ENCODE assay signal across 1 cellular context in the genomic region with DNA sequence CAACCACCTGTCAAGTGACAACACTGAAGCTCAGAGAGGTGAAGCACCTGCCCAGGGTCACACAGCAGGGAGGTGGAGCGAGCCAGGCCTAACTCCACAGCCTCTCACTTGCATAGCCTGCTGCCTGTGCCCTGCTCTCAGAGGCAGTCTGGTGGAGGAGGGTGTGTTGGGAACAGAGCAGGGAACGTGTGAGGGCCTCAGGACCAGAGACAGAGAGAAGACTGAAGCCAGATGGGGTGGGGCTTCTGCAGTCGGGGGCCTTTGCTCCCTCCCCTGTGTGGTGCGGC.
A peak's percentile ranks its signal among the peaks of the same experiment; 100 is the strongest.
TF ChIP-seq lines count a peak whose summit lies in the region.

No MANE protein-coding gene starts in this region.

TF ChIP-seq in K562, 482 proteins besides CTCF, POLR2A, EP300 and RAD21 (continued from another document and continues in another):
- no peak for TF ChIP-seq RREB1 (CRISPR knock-in tag; IDR thresholded peaks at IDR 0.05)
- TF ChIP-seq TEAD4 (IDR thresholded peaks at IDR 0.05; ENCODE audit: low read length): no peak
- TF ChIP-seq TEAD4 (CRISPR knock-in tag; IDR thresholded peaks at IDR 0.05; ENCODE audit: borderline replicate concordance): no peak
- no peak for TF ChIP-seq ESRRA (IDR thresholded peaks at IDR 0.05; ENCODE audit: borderline replicate concordance, low read depth)
- no peak for TF ChIP-seq TEAD2 (tag; IDR thresholded peaks at IDR 0.05)
- peak; percentile 78 for TF ChIP-seq BCOR (IDR thresholded peaks at IDR 0.05)
- no peak for TF ChIP-seq MNT (conservative IDR thresholded peaks at IDR 0.05)
- TF ChIP-seq TSHZ1 (CRISPR knock-in tag; IDR thresholded peaks at IDR 0.05): no peak
- no peak for TF ChIP-seq GABPB2 (CRISPR knock-in tag; conservative IDR thresholded peaks at IDR 0.05)
- TF ChIP-seq SAFB (IDR thresholded peaks at IDR 0.05; ENCODE audit: borderline replicate concordance, low read depth, low read length): no peak
- no peak for TF ChIP-seq YBX1 (IDR thresholded peaks at IDR 0.05)
- TF ChIP-seq, protein P1, sequence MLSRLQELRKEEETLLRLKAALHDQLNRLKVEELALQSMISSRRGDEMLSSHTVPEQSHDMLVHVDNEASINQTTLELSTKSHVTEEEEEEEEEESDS (CRISPR knock-in tag; IDR thresholded peaks at IDR 0.05): no peak
- TF ChIP-seq, protein P2, sequence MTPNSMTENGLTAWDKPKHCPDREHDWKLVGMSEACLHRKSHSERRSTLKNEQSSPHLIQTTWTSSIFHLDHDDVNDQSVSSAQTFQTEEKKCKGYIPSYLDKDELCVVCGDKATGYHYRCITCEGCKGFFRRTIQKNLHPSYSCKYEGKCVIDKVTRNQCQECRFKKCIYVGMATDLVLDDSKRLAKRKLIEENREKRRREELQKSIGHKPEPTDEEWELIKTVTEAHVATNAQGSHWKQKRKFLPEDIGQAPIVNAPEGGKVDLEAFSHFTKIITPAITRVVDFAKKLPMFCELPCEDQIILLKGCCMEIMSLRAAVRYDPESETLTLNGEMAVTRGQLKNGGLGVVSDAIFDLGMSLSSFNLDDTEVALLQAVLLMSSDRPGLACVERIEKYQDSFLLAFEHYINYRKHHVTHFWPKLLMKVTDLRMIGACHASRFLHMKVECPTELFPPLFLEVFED (CRISPR knock-in tag; conservative IDR thresholded peaks at IDR 0.05): no peak
- no peak for TF ChIP-seq POLR2B (IDR thresholded peaks at IDR 0.05; ENCODE audit: low read depth, partially characterized antibody)
- TF ChIP-seq, protein P3, sequence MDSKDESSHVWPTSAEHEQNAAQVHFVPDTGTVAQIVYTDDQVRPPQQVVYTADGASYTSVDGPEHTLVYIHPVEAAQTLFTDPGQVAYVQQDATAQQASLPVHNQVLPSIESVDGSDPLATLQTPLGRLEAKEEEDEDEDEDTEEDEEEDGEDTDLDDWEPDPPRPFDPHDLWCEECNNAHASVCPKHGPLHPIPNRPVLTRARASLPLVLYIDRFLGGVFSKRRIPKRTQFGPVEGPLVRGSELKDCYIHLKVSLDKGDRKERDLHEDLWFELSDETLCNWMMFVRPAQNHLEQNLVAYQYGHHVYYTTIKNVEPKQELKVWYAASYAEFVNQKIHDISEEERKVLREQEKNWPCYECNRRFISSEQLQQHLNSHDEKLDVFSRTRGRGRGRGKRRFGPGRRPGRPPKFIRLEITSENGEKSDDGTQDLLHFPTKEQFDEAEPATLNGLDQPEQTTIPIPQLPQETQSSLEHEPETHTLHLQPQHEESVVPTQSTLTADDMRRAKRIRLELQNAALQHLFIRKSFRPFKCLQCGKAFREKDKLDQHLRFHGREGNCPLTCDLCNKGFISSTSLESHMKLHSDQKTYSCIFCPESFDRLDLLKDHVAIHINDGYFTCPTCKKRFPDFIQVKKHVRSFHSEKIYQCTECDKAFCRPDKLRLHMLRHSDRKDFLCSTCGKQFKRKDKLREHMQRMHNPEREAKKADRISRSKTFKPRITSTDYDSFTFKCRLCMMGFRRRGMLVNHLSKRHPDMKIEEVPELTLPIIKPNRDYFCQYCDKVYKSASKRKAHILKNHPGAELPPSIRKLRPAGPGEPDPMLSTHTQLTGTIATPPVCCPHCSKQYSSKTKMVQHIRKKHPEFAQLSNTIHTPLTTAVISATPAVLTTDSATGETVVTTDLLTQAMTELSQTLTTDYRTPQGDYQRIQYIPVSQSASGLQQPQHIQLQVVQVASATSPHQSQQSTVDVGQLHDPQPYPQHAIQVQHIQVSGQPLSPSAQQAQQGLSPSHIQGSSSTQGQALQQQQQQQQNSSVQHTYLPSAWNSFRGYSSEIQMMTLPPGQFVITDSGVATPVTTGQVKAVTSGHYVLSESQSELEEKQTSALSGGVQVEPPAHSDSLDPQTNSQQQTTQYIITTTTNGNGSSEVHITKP (IDR thresholded peaks at IDR 0.05; ENCODE audit: partially characterized antibody): no peak
- no peak for TF ChIP-seq SMARCA4 (IDR thresholded peaks at IDR 0.05)
- TF ChIP-seq ZFP36 (IDR thresholded peaks at IDR 0.05; ENCODE audit: low read depth, low read length, partially characterized antibody): peak; percentile 77
- no peak for TF ChIP-seq SIN3A (IDR thresholded peaks at IDR 0.05; ENCODE audit: borderline replicate concordance in 2 of 2, control insufficient read depth in 1 of 2, low read depth in 2 of 2, low read length in 2 of 2)
- TF ChIP-seq, protein P4, sequence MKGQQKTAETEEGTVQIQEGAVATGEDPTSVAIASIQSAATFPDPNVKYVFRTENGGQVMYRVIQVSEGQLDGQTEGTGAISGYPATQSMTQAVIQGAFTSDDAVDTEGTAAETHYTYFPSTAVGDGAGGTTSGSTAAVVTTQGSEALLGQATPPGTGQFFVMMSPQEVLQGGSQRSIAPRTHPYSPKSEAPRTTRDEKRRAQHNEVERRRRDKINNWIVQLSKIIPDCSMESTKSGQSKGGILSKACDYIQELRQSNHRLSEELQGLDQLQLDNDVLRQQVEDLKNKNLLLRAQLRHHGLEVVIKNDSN (CRISPR knock-in tag; IDR thresholded peaks at IDR 0.05): no peak
